ENCODE assay signal across 8 cellular contexts in genomic region chr1:92994105-92994712, GRCh38. TPM values are rescaled to one million over a fixed set of nuclear protein-coding genes. Genes with fewer than 3 reads are reported as not detected.
DNase-seq lines count a peak whose midpoint lies in the region; ATAC-seq, FAIRE-seq and TF ChIP-seq lines count a peak whose summit lies in the region.

No MANE protein-coding gene starts in this region.

- intact Hi-C loops in CD8-positive, alpha-beta T cell (cut with DNase I, micrococcal nuclease) = loop anchor here (1.0 to 10.0 kb wide), 6 partner anchors 13 to 135 kb away; partner anchors contain the start of gene DIPK1A (in 1 of the 2)
- intact Hi-C loops in activated CD4-positive, alpha-beta memory T cell treated with anti-CD3 and anti-CD28 coated beads for 36 hours (cut with micrococcal nuclease) = loop anchor here (1.0 to 2.0 kb wide), 3 partner anchors 26 to 135 kb away; partner anchors contain the start of gene DIPK1A
- intact Hi-C loops in endothelial cell of umbilical vein (cut with micrococcal nuclease) = loop anchor here (1.0 to 2.0 kb wide), 4 partner anchors 25 to 135 kb away; partner anchors contain the start of gene DIPK1A

- BruUV-seq in endothelial cell of umbilical vein (replicated peaks; lab: Mats Ljungman, UMichigan) = no TSS peak

- peak; percentile 77 for TF ChIP-seq CTCF in CD8-positive, alpha-beta T cell (IDR thresholded peaks at IDR 0.05)
- peak; percentile 46 for TF ChIP-seq CTCF in HL-60 (IDR thresholded peaks at IDR 0.05; ENCODE audit: insufficient read depth, low read length)
- peak; percentile 64 to 65 for TF ChIP-seq CTCF in endothelial cell of umbilical vein (IDR thresholded peaks at IDR 0.05; ENCODE audit: extremely low read depth in 1 of 2, insufficient read depth in 1 of 2, low read depth in 1 of 2, low read length in 2 of 2)

- H3K36me3 ChIP-seq in CD8-positive, alpha-beta T cell (ENCODE audit: insufficient read depth, low read length) = no peaks in the 10 kb centered on the region
- H3K36me3 ChIP-seq in endothelial cell of umbilical vein (ENCODE audit: control insufficient read depth in 2 of 2, extremely low read depth in 1 of 2, insufficient read depth in 2 of 2, low read length in 2 of 2) = no peaks in the 10 kb centered on the region

- no peaks in the 10 kb centered on the region for H3K9me1 ChIP-seq in endothelial cell of umbilical vein (replicated peaks; ENCODE audit: control insufficient read depth, extremely low read depth, insufficient read depth, low read length)

- CTCF ChIA-PET in CD8-positive, alpha-beta T cell (lab: Charles Lee) = interaction anchor here (0.6 to 3.8 kb wide), 49 partner anchors 10 to 176 kb away, joined by 3 to 225 read pairs (median 9); partner anchors contain the start of genes DIPK1A and RPL5
- CTCF ChIA-PET in activated CD4-positive, alpha-beta memory T cell treated with anti-CD3 and anti-CD28 coated beads for 36 hours (lab: Charles Lee) = interaction anchor here (0.5 to 3.8 kb wide), 65 partner anchors 9 to 577 kb away, joined by 3 to 212 read pairs (median 4); partner anchors contain the start of genes DIPK1A and RPL5
- CTCF ChIA-PET in endothelial cell of umbilical vein (lab: Charles Lee) = interaction anchor here (0.6 to 3.8 kb wide), 39 partner anchors 10 to 421 kb away, joined by 3 to 257 read pairs (median 4); partner anchors contain the start of genes DIPK1A and RPL5

- no peak overlapping the region for H3K4me3 Mint-ChIP-seq in CD8-positive, alpha-beta T cell
- H3K4me3 Mint-ChIP-seq in activated CD4-positive, alpha-beta memory T cell treated with anti-CD3 and anti-CD28 coated beads for 36 hours = no peak overlapping the region

- peaks cover 34% of the 10 kb centered on the region for H3K4me1 ChIP-seq in CD8-positive, alpha-beta T cell (ENCODE audit: insufficient read depth, low read length)
- H3K4me1 ChIP-seq in endothelial cell of umbilical vein (ENCODE audit: control insufficient read depth, extremely low read depth, insufficient read depth, low read length) = no peaks in the 10 kb centered on the region

- dilution Hi-C loops in endothelial cell of umbilical vein (cut with MboI; ENCODE audit: extremely low pct_ligation_motif_present, low sequenced_read_pairs) = no loop called here

- DNase-seq in CD8-positive, alpha-beta T cell = peak; percentile 30 to 78 (median 73)
- peak; percentile 31 to 68 for DNase-seq in HL-60 (ENCODE audit: low read depth in 1 of 2, low spot score in 1 of 2)
- peak; percentile 72 for DNase-seq in NCI-H774 (lab: John Stamatoyannopoulos, UW)
- peak; percentile 66 for DNase-seq in activated CD4-positive, alpha-beta memory T cell treated with anti-CD3 and anti-CD28 coated beads for 36 hours
- DNase-seq in endothelial cell of umbilical vein (ENCODE audit: low read depth, low spot score) = peak; percentile 68
- peak; percentile 87 for DNase-seq in mucosa of gallbladder (ENCODE audit: low spot score)
- peak; percentile 41 for DNase-seq in stimulated activated naive CD4-positive, alpha-beta T cell treated with Interleukin-2 at 50 U/mL for 16 hours (lab: John Stamatoyannopoulos, UW)

- no peak overlapping the region for H3K27ac ChIP-seq in CD8-positive, alpha-beta T cell (ENCODE audit: low read depth, low read length)
- H3K27ac ChIP-seq in HL-60 (replicated peaks) (no peak overlapping the region), endothelial cell of umbilical vein (ENCODE audit: insufficient read depth, low read depth, low read length) (no peak overlapping the region)

- H2AFZ ChIP-seq in endothelial cell of umbilical vein (ENCODE audit: low read depth, low read length) = no peak overlapping the region

- H3K27ac Mint-ChIP-seq in CD8-positive, alpha-beta T cell = peak overlapping the region; percentile 11
- no peak overlapping the region for H3K27ac Mint-ChIP-seq in activated CD4-positive, alpha-beta memory T cell treated with anti-CD3 and anti-CD28 coated beads for 36 hours

- peak; percentile 91 for ATAC-seq in CD8-positive, alpha-beta T cell
- peak; percentile 65 for ATAC-seq in GM19324 (IDR thresholded peaks at IDR 0.05; ENCODE audit: low FRiP score, unreplicated experiment)

- peak; percentile 79 for FAIRE-seq in endothelial cell of umbilical vein (lab: Jason Lieb, UNC)

- no peak overlapping the region for H3K4me3 ChIP-seq in CD8-positive, alpha-beta T cell (ENCODE audit: low read depth, low read length)
- H3K4me3 ChIP-seq in HL-60 (replicated peaks; ENCODE audit: insufficient read depth, low read length) (no peak overlapping the region), endothelial cell of umbilical vein (replicated peaks in 1 of 3; ENCODE audit: insufficient read depth in 1 of 3, low read depth in 1 of 3, low read length in 3 of 3) (no peak overlapping the region)

- no peak overlapping the region for H3K9ac ChIP-seq in endothelial cell of umbilical vein (replicated peaks; ENCODE audit: extremely low read depth, insufficient read depth, low read length)

- H3K9me3 Mint-ChIP-seq in CD8-positive, alpha-beta T cell = no peaks in the 10 kb centered on the region
- no peaks in the 10 kb centered on the region for H3K9me3 Mint-ChIP-seq in activated CD4-positive, alpha-beta memory T cell treated with anti-CD3 and anti-CD28 coated beads for 36 hours

- POLR2A ChIA-PET in CD8-positive, alpha-beta T cell (lab: Charles Lee) = interaction anchor here (0.6 to 3.5 kb wide), 11 partner anchors 13 to 166 kb away, joined by 3 to 59 read pairs (median 3); partner anchors contain the start of genes DIPK1A and RPL5
- POLR2A ChIA-PET in activated CD4-positive, alpha-beta memory T cell treated with anti-CD3 and anti-CD28 coated beads for 36 hours (lab: Charles Lee) = interaction anchor here (0.6 to 1.4 kb wide), 6 partner anchors 24 to 163 kb away, joined by 3 to 9 read pairs (median 3); partner anchors contain the start of genes DIPK1A and RPL5
- POLR2A ChIA-PET in endothelial cell of umbilical vein (lab: Charles Lee) = no interaction called here

- H3K79me2 ChIP-seq in endothelial cell of umbilical vein (ENCODE audit: control insufficient read depth, insufficient read depth, low read length) = no peaks in the 10 kb centered on the region

- no peaks in the 10 kb centered on the region for H3K9me3 ChIP-seq in CD8-positive, alpha-beta T cell (ENCODE audit: low read length)
- H3K9me3 ChIP-seq in endothelial cell of umbilical vein (replicated peaks; ENCODE audit: control insufficient read depth, insufficient read depth, low read length) = no peaks in the 10 kb centered on the region

- H3K4me1 Mint-ChIP-seq in CD8-positive, alpha-beta T cell (ENCODE audit: low read depth) = peaks cover 45% of the 10 kb centered on the region
- H3K4me1 Mint-ChIP-seq in activated CD4-positive, alpha-beta memory T cell treated with anti-CD3 and anti-CD28 coated beads for 36 hours (ENCODE audit: low read depth) = peaks cover 42% of the 10 kb centered on the region

- no peak overlapping the region for H3K4me2 ChIP-seq in endothelial cell of umbilical vein (ENCODE audit: insufficient read depth, low read length)

- TF ChIP-seq POLR2A in endothelial cell of umbilical vein (IDR thresholded peaks at IDR 0.05; ENCODE audit: low read depth, low read length) = no peak

- no peaks in the 10 kb centered on the region for H4K20me1 ChIP-seq in endothelial cell of umbilical vein (replicated peaks; ENCODE audit: control insufficient read depth, extremely low read depth, insufficient read depth, low read length)

- no peaks in the 10 kb centered on the region for H3K27me3 Mint-ChIP-seq in CD8-positive, alpha-beta T cell (ENCODE audit: low read depth)
- no peaks in the 10 kb centered on the region for H3K27me3 Mint-ChIP-seq in activated CD4-positive, alpha-beta memory T cell treated with anti-CD3 and anti-CD28 coated beads for 36 hours

- no peaks in the 10 kb centered on the region for H3K36me3 Mint-ChIP-seq in CD8-positive, alpha-beta T cell
- H3K36me3 Mint-ChIP-seq in activated CD4-positive, alpha-beta memory T cell treated with anti-CD3 and anti-CD28 coated beads for 36 hours = peaks cover 2% of the 10 kb centered on the region

- H3K27me3 ChIP-seq in CD8-positive, alpha-beta T cell (ENCODE audit: insufficient read depth, low read length) = no peaks in the 10 kb centered on the region
- H3K27me3 ChIP-seq in HL-60 (ENCODE audit: insufficient read depth, poor library complexity, severe bottlenecking) (no peaks in the 10 kb centered on the region), endothelial cell of umbilical vein (ENCODE audit: control insufficient read depth in 2 of 2, insufficient read depth in 2 of 2, low read length in 2 of 2) (peaks cover 4 to 11% of the 10 kb centered on the region in 2 experiments)

TF ChIP-seq in endothelial cell of umbilical vein, 7 proteins besides CTCF, POLR2A, EP300 and RAD21:
- TF ChIP-seq JUN (IDR thresholded peaks at IDR 0.05; ENCODE audit: borderline replicate concordance, insufficient read depth, insufficient read length, low read depth) = no peak
- TF ChIP-seq EZH2 (IDR thresholded peaks at IDR 0.05; ENCODE audit: borderline replicate concordance, low read depth, low read length, severe bottlenecking) = no peak
- no peak for TF ChIP-seq MAX (IDR thresholded peaks at IDR 0.05; ENCODE audit: insufficient read depth, insufficient read length)
- no peak for TF ChIP-seq FOS (IDR thresholded peaks at IDR 0.05; ENCODE audit: borderline replicate concordance, insufficient read depth, low read length)
- no peak for TF ChIP-seq MYC (IDR thresholded peaks at IDR 0.05; ENCODE audit: low read depth, low read length)
- no peak for TF ChIP-seq POLR2AphosphoS5 (IDR thresholded peaks at IDR 0.05; ENCODE audit: insufficient read depth, low read depth, low read length)
- no peak for TF ChIP-seq GATA2 (IDR thresholded peaks at IDR 0.05; ENCODE audit: insufficient read depth, insufficient read length, low read depth, low read length)

RNA-seq across cellular contexts. Expression of gene DIPK1A, which starts 32.9 kb away (rescaled TPM):
- total RNA-seq in CD8-positive, alpha-beta T cell = 1 to 10 TPM; 3.6 to 3.7 TPM
- total RNA-seq in activated CD4-positive, alpha-beta memory T cell treated with anti-CD3 and anti-CD28 coated beads for 36 hours = 1 to 10 TPM; 8.2 to 8.7 TPM
- total RNA-seq in endothelial cell of umbilical vein (0.62 and 0.93 TPM in 2 replicates), mucosa of gallbladder (17.8 TPM)
- 0.22 and 0.25 TPM in 2 replicates for polyA plus RNA-seq in endothelial cell of umbilical vein
- 0.44 and 0.45 TPM in 2 replicates for polyA plus RNA-seq in endothelial cell of umbilical vein (2011; cell fraction: cytosol; rRNA removed)
- polyA plus RNA-seq in endothelial cell of umbilical vein (2011; cell fraction: nucleus; rRNA removed) = 0.21 and 0.28 TPM in 2 replicates
- polyA plus RNA-seq in endothelial cell of umbilical vein (2012) = 0.80 and 1.2 TPM in 2 replicates
- polyA minus RNA-seq in endothelial cell of umbilical vein = 0.24 and 0.30 TPM in 2 replicates
- 0.41 TPM for polyA minus RNA-seq in endothelial cell of umbilical vein (2011; cell fraction: cytosol; rRNA and poly(A)+ RNA removed)
- 0.29 and 0.43 TPM in 2 replicates for polyA minus RNA-seq in endothelial cell of umbilical vein (2011; cell fraction: nucleus; rRNA and poly(A)+ RNA removed)
